3 cellular contexts compared by ENCODE assay signal in genomic region chr2:131803237-131803636, GRCh38.
TF ChIP-seq lines count a peak whose summit lies in the region.
"Not testable (repeated sequence)": the region's sequence is repeated elsewhere in the genome, so short reads cannot be mapped to it uniquely, and the experiment has no call there.

No MANE protein-coding gene starts in this region.

TF ChIP-seq in HEK293, 187 proteins besides CTCF, POLR2A, EP300 and RAD21:
- peak; percentile 94 for TF ChIP-seq BCL11A (tag by site-specific recombination; IDR thresholded peaks at IDR 0.05; ENCODE audit: low read depth)
- TF ChIP-seq ZBTB48 (tag by site-specific recombination; IDR thresholded peaks at IDR 0.05) = peak; percentile 96
- TF ChIP-seq BCL11B (tag by site-specific recombination; IDR thresholded peaks at IDR 0.05; ENCODE audit: low read depth) = peak; percentile 95

TF ChIP-seq in K562, 482 proteins besides CTCF, POLR2A, EP300 and RAD21:
- TF ChIP-seq NR2C1 (IDR thresholded peaks at IDR 0.05) (peak; percentile 92), NR2C1 (tag; IDR thresholded peaks at IDR 0.05) (peak; percentile 89), NR2C2 (tag; IDR thresholded peaks at IDR 0.05) (peak; percentile 75), ZBTB7A (IDR thresholded peaks at IDR 0.05; ENCODE audit: borderline replicate concordance, control insufficient read depth, low read depth, low read length) (peak; percentile 39; the same call in 1 of the 2 replicates)
- not testable (repeated sequence) for TF ChIP-seq NR2C2 (CRISPR knock-in tag; IDR thresholded peaks at IDR 0.05)

TF ChIP-seq in liver, 16 proteins besides CTCF, POLR2A, EP300 and RAD21:
- peak; percentile 84 for TF ChIP-seq NR2F2 (IDR thresholded peaks at IDR 0.05)
TF ChIP-seq in liver: peak in this region for 1; not testable (repeated sequence) for 15.
